ENCODE assay signal across 8 cellular contexts in the genomic region with DNA sequence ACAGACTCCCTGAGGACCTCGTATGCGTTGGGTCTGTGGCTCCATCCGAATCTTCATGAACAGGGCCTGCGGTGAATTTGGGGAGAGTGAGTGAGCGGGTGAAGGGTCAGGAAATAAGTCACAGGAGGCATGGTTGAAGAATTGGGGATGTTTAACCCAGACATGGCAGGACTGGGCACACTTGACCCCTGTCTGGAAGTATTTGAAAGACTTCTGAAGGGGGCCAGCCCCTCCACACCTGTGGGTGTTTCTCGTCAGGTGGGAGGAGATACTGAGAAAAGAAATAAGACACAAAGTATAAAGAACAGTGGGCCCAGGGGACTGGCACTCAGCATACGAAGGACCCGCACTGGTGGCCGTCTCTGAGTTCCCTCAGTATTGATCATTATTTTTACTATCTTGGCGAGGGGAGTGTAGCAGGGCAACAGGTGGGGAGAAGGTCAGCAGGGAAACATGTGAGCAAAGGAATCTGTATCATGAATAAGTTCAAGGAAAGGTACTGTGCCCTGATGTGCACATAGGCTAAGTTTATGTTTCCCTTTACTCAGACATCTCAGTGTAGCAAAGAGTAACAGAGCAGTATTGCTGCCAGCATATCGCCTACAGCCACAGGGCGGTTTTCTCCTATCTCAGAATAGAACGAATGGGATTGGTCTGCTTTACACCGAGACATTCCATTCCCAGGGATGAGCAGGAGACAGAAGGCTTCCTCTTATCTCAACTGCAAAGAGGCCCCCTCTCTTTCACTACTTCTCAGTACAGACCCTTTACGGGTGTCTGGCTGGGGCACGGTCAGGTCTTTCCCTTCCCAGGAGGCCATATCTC. TPM values are rescaled to one million over a fixed set of nuclear protein-coding genes. Genes with fewer than 3 reads are reported as not detected.
DNase-seq lines count a peak whose midpoint lies in the region; ATAC-seq and TF ChIP-seq lines count a peak whose summit lies in the region.

No MANE protein-coding gene starts in this region.

- H3K27me3 ChIP-seq in hepatocyte = no peaks in the 10 kb centered on the region

- intact Hi-C loops in activated CD8-positive, alpha-beta T cell treated with anti-CD3 and anti-CD28 coated beads for 36 hours (cut with micrococcal nuclease) = no loop called here

- TF ChIP-seq CTCF in activated CD8-positive, alpha-beta T cell treated with anti-CD3 and anti-CD28 coated beads for 36 hours (IDR thresholded peaks at IDR 0.05) = no peak
- TF ChIP-seq CTCF in hepatocyte (IDR thresholded peaks at IDR 0.05; ENCODE audit: poor library complexity) = no peak

- peak overlapping the region; percentile 93 for H3K27ac Mint-ChIP-seq in activated CD8-positive, alpha-beta T cell treated with anti-CD3 and anti-CD28 coated beads for 36 hours

- peak overlapping the region; percentile 85 for H3K4me2 ChIP-seq in hepatocyte

- H3K4me3 Mint-ChIP-seq in activated CD8-positive, alpha-beta T cell treated with anti-CD3 and anti-CD28 coated beads for 36 hours = peak overlapping the region; percentile 93

- CTCF ChIA-PET in activated CD8-positive, alpha-beta T cell treated with anti-CD3 and anti-CD28 coated beads for 36 hours (lab: Charles Lee) = interaction anchor here (1.6 to 2.5 kb wide), 2 partner anchors 23 to 238 kb away, joined by 5 to 13 read pairs; no protein-coding TSS in a partner anchor

- H3K4me1 ChIP-seq in hepatocyte (ENCODE audit: insufficient read depth) = peaks cover 6% of the 10 kb centered on the region

- peak overlapping the region; percentile 44 for H3K4me3 ChIP-seq in hepatocyte

- WGBS in hepatocyte (ENCODE audit: low lambda C conversion rate, missing lambda C conversion rate) = 50% methylated on average over 16 of the region's 16 CpGs

- H3K9me2 ChIP-seq in hepatocyte (replicated peaks; ENCODE audit: insufficient read depth) = no peaks in the 10 kb centered on the region

- peak overlapping the region; percentile 90 for H3K27ac ChIP-seq in hepatocyte

- peaks cover 66% of the 10 kb centered on the region for H3K4me1 Mint-ChIP-seq in activated CD8-positive, alpha-beta T cell treated with anti-CD3 and anti-CD28 coated beads for 36 hours (ENCODE audit: low read depth)

- POLR2A ChIA-PET in activated CD8-positive, alpha-beta T cell treated with anti-CD3 and anti-CD28 coated beads for 36 hours (lab: Charles Lee) = interaction anchor here (0.7 to 2.1 kb wide), 11 partner anchors 8 to 188 kb away, joined by 3 to 10 read pairs (median 5); a partner anchor contains a TSS

- no peaks in the 10 kb centered on the region for H4K20me1 ChIP-seq in hepatocyte (ENCODE audit: insufficient read depth, poor library complexity, severe bottlenecking)

- ATAC-seq in activated CD8-positive, alpha-beta T cell treated with anti-CD3 and anti-CD28 coated beads for 36 hours = no peak

- peaks cover 22% of the 10 kb centered on the region for H3K36me3 Mint-ChIP-seq in activated CD8-positive, alpha-beta T cell treated with anti-CD3 and anti-CD28 coated beads for 36 hours (ENCODE audit: low read depth)

- H3K79me2 ChIP-seq in hepatocyte = peaks cover 8% of the 10 kb centered on the region

- H3K36me3 ChIP-seq in hepatocyte (replicated peaks; ENCODE audit: insufficient read depth, low read depth) = no peaks in the 10 kb centered on the region

- H3K9me3 ChIP-seq in hepatocyte (ENCODE audit: low read depth) = no peaks in the 10 kb centered on the region

- no peaks in the 10 kb centered on the region for H3K9me3 Mint-ChIP-seq in activated CD8-positive, alpha-beta T cell treated with anti-CD3 and anti-CD28 coated beads for 36 hours

- H2AFZ ChIP-seq in hepatocyte = peak overlapping the region; percentile 66

- no peaks in the 10 kb centered on the region for H3K27me3 Mint-ChIP-seq in activated CD8-positive, alpha-beta T cell treated with anti-CD3 and anti-CD28 coated beads for 36 hours

- DNase-seq in DMS53 (lab: John Stamatoyannopoulos, UW) = peak; percentile 21
- DNase-seq in DMS53 treated with DMSO at 0.1 percent for 48 hours (lab: John Stamatoyannopoulos, UW; ENCODE audit: unreplicated experiment) = no peak
- no peak for DNase-seq in activated CD8-positive, alpha-beta T cell treated with anti-CD3 and anti-CD28 coated beads for 36 hours
- peak; percentile 45 for DNase-seq in hepatocyte (ENCODE audit: low spot score)
- peak; percentile 27 for DNase-seq in stimulated activated naive CD4-positive, alpha-beta T cell treated with Interleukin-2 at 50 U/mL for 16 hours (lab: John Stamatoyannopoulos, UW)
- no peak for DNase-seq in SHP77 (lab: John Stamatoyannopoulos, UW)
- DNase-seq in DMS114 treated with DMSO at 0.1 percent for 48 hours (lab: John Stamatoyannopoulos, UW; ENCODE audit: unreplicated experiment) = no peak
- DNase-seq in Ammon's horn (ENCODE audit: low spot score) = no peak

RNA-seq across cellular contexts. Expression of a gene that starts 38.2 kb away (rescaled TPM):
- total RNA-seq in activated CD8-positive, alpha-beta T cell treated with anti-CD3 and anti-CD28 coated beads for 36 hours = 100 to 1,000 TPM; 107 to 117 TPM
- total RNA-seq in hepatocyte = 15.4 and 21.6 TPM in 2 replicates
- 26.2 and 35.2 TPM in 2 replicates for polyA plus RNA-seq in hepatocyte

Comparison
In these comparisons a context has a peak if more than half of its experiments do, and no peak if none do; other contexts are left out.
1. DNase-seq: peak in DMS53 (single experiment), hepatocyte (single experiment) and stimulated activated naive CD4-positive, alpha-beta T cell treated with Interleukin-2 at 50 U/mL for 16 hours (single experiment); none in DMS53 treated with DMSO at 0.1 percent for 48 hours (single experiment), activated CD8-positive, alpha-beta T cell treated with anti-CD3 and anti-CD28 coated beads for 36 hours (single experiment), SHP77 (0 of 2), DMS114 treated with DMSO at 0.1 percent for 48 hours (single experiment) and Ammon's horn (single experiment).